In genomic region chr20:8356850-8357249, GRCh38 we compare ENCODE assay signal across 12 cellular contexts.
DNase-seq lines count a peak whose midpoint lies in the region; ATAC-seq, FAIRE-seq and TF ChIP-seq lines count a peak whose summit lies in the region.
"Had no signal": no experiment of that assay in that cellular context is flagged by ENCODE, and none has a peak within 500 bp of the region (broad histone marks: within the 10 kb centered on the region; RNA-seq: fewer than 3 reads in every experiment).

No MANE protein-coding gene starts in this region.

- H3K27me3 ChIP-seq in IMR-90 (ENCODE audit: control insufficient read depth, insufficient read depth, low read length) = no peaks in the 10 kb centered on the region
- no peaks in the 10 kb centered on the region for H3K27me3 ChIP-seq in small intestine (ENCODE audit: control insufficient read depth in 2 of 2, insufficient read depth in 2 of 2, low read length in 2 of 2)
- H3K27me3 ChIP-seq: BE2C had no signal

- no peak overlapping the region for H3K4me2 ChIP-seq in IMR-90 (ENCODE audit: low read depth, low read length)
- H3K4me2 ChIP-seq: A549 had no signal

- TF ChIP-seq CTCF in CD14-positive monocyte (IDR thresholded peaks at IDR 0.05) (no peak), IMR-90 (conservative IDR thresholded peaks at IDR 0.05; ENCODE audit: low read depth, low read length) (no peak)

- DNase-seq in CD14-positive monocyte (ENCODE audit: low spot score) = no peak
- DNase-seq in IMR-90 = no peak
- no peak for DNase-seq in T-helper 17 cell
- no peak for DNase-seq in small intestine
- DNase-seq in NK-92 (lab: John Stamatoyannopoulos, UW; ENCODE audit: unreplicated experiment) = no peak
- no peak for DNase-seq in T1000 (lab: John Stamatoyannopoulos, UW)
- DNase-seq: BE2C; CD4-positive, CD25-positive, alpha-beta regulatory T cell; DMS53; GM23248 had no signal

- no TSS peak for BruUV-seq in IMR-90 (replicated peaks; lab: Mats Ljungman, UMichigan)

- no peak overlapping the region for H3K18ac ChIP-seq in IMR-90 (ENCODE audit: low read depth, low read length)

- no peaks in the 10 kb centered on the region for H3K27me3 Mint-ChIP-seq in CD14-positive monocyte (ENCODE audit: low read depth in 3 of 3)
- no peaks in the 10 kb centered on the region for H3K27me3 Mint-ChIP-seq in T-helper 17 cell
- H3K27me3 Mint-ChIP-seq: CD4-positive, CD25-positive, alpha-beta regulatory T cell had no signal

- H2BK5ac ChIP-seq in IMR-90 (ENCODE audit: low read depth, low read length, poor library complexity, severe bottlenecking) = no peak overlapping the region

- WGBS in IMR-90 (ENCODE audit: extremely low coverage in 2 of 2, insufficient read length in 1 of 2), 2 experiments = no CpG with 5 or more reads among the region's 1 CpG
- 73 to 86% (median 84%) methylated on average over 1 of the region's 1 CpG for WGBS in small intestine, 3 donors

- H2AK5ac ChIP-seq in IMR-90 (ENCODE audit: low read depth, low read length) = no peak overlapping the region

- H2BK20ac ChIP-seq in IMR-90 (ENCODE audit: low read depth, low read length) = no peak overlapping the region

- CTCF ChIA-PET in IMR-90 (lab: Yijun Ruan, JAX) = no interaction called here

- H4K91ac ChIP-seq in IMR-90 (ENCODE audit: insufficient read depth, low read depth, low read length) = no peak overlapping the region

- H2BK120ac ChIP-seq in IMR-90 (ENCODE audit: low read depth, low read length) = no peak overlapping the region

- no peak overlapping the region for H3K14ac ChIP-seq in IMR-90 (replicated peaks; ENCODE audit: low read depth, low read length)

- H4K5ac ChIP-seq in IMR-90 (ENCODE audit: low read depth, low read length) = no peak overlapping the region

- dilution Hi-C loops in IMR-90 (cut with HindIII; ENCODE audit: low sequenced_read_pairs, unreplicated experiment) = no loop called here

- no peak overlapping the region for H2AK9ac ChIP-seq in IMR-90 (replicated peaks; ENCODE audit: low read depth, low read length, poor library complexity)

- H3K9me1 ChIP-seq in IMR-90 (ENCODE audit: insufficient read depth, low read length) = no peaks in the 10 kb centered on the region

- ATAC-seq in IMR-90 (ENCODE audit: low read depth) = no peak
- ATAC-seq in T-helper 17 cell = no peak
- ATAC-seq: A549 had no signal

- no peaks in the 10 kb centered on the region for H3K79me1 ChIP-seq in IMR-90 (ENCODE audit: low read depth in 1 of 2, low read length in 2 of 2)

- H3K27ac ChIP-seq in IMR-90 (ENCODE audit: insufficient read depth, low read length) = no peak overlapping the region
- H3K27ac ChIP-seq in small intestine (ENCODE audit: low read depth in 1 of 2, low read length in 1 of 2) = no peak overlapping the region
- H3K27ac ChIP-seq: A549, GM23248 had no signal

- FAIRE-seq in small intestine (lab: Jason Lieb, UNC) = peak; percentile 44
- FAIRE-seq: A549, H54 had no signal

- H3K36me3 ChIP-seq in IMR-90 (ENCODE audit: control insufficient read depth, insufficient read depth, low read length) (no peaks in the 10 kb centered on the region), small intestine (ENCODE audit: control insufficient read depth in 2 of 2, insufficient read depth in 2 of 2, low read length in 2 of 2) (no peaks in the 10 kb centered on the region)
- H3K36me3 ChIP-seq: BE2C had no signal

- H3K4ac ChIP-seq in IMR-90 (ENCODE audit: low read depth, low read length) = no peak overlapping the region

- peak overlapping the region in 1 of 2 donors; percentile 77 for H3K4me3 Mint-ChIP-seq in CD14-positive monocyte
- H3K4me3 Mint-ChIP-seq in T-helper 17 cell = no peak overlapping the region
- H3K4me3 Mint-ChIP-seq: CD4-positive, CD25-positive, alpha-beta regulatory T cell had no signal

- H3K56ac ChIP-seq in IMR-90 (ENCODE audit: extremely low read depth, insufficient read depth, low read length) = no peak overlapping the region

- H3K9me3 Mint-ChIP-seq in CD14-positive monocyte = peaks cover 0 to 2% (median 0%) of the 10 kb centered on the region in 7 donors
- H3K9me3 Mint-ChIP-seq: CD4-positive, CD25-positive, alpha-beta regulatory T cell had no signal

- H3K23ac ChIP-seq in IMR-90 (ENCODE audit: low read depth, low read length) = no peak overlapping the region

- H3K9me3 ChIP-seq in IMR-90 (ENCODE audit: control insufficient read depth, insufficient read depth, low read length) (no peaks in the 10 kb centered on the region), T-helper 17 cell (ENCODE audit: control insufficient read depth, low read length, poor library complexity, severe bottlenecking) (no peaks in the 10 kb centered on the region), small intestine (ENCODE audit: control insufficient read depth, low read depth) (no peaks in the 10 kb centered on the region)
- H3K9me3 ChIP-seq: A549, BE2C had no signal

- H3K27ac Mint-ChIP-seq in CD14-positive monocyte = peak overlapping the region; percentile 75 to 91 (median 88)
- H3K27ac Mint-ChIP-seq in T-helper 17 cell = peak overlapping the region; percentile 43
- H3K27ac Mint-ChIP-seq: CD4-positive, CD25-positive, alpha-beta regulatory T cell had no signal

- no peak for TF ChIP-seq RAD21 in IMR-90 (IDR thresholded peaks at IDR 0.05; ENCODE audit: low read length)

- H2BK15ac ChIP-seq in IMR-90 (ENCODE audit: low read depth, low read length) = no peak overlapping the region

- peaks cover 58% of the 10 kb centered on the region for H3K4me1 Mint-ChIP-seq in CD14-positive monocyte
- peaks cover 6% of the 10 kb centered on the region for H3K4me1 Mint-ChIP-seq in T-helper 17 cell
- H3K4me1 Mint-ChIP-seq: CD4-positive, CD25-positive, alpha-beta regulatory T cell had no signal

- H2AFZ ChIP-seq in IMR-90 (replicated peaks; ENCODE audit: low read length, poor library complexity) = no peak overlapping the region
- H2AFZ ChIP-seq: GM23248 had no signal

- H3K4me1 ChIP-seq in IMR-90 (ENCODE audit: control insufficient read depth, insufficient read depth, low read length) (no peaks in the 10 kb centered on the region), small intestine (ENCODE audit: control insufficient read depth in 2 of 2, insufficient read depth in 1 of 2, low read depth in 1 of 2, low read length in 1 of 2) (peaks cover 0 to 8% of the 10 kb centered on the region in 2 donors)
- H3K4me1 ChIP-seq: A549 had no signal

- in situ Hi-C loops in IMR-90 (cut with MboI; ENCODE audit: low sequenced_read_pairs) = no loop called here

- no peaks in the 10 kb centered on the region for H4K20me1 ChIP-seq in IMR-90 (ENCODE audit: insufficient read depth, low read length)

- H3K4me3 ChIP-seq in IMR-90 (ENCODE audit: insufficient read depth, low read depth, low read length) (no peak overlapping the region), small intestine (ENCODE audit: low read depth in 1 of 2, low read length in 2 of 2) (no peak overlapping the region)
- H3K4me3 ChIP-seq: A549, GM23248 had no signal

- H3K9ac ChIP-seq in IMR-90 (ENCODE audit: low read depth, low read length) = no peak overlapping the region
- H3K9ac ChIP-seq: GM23248 had no signal

- intact Hi-C loops in CD14-positive monocyte (cut with micrococcal nuclease) (no loop called here), IMR-90 (cut with micrococcal nuclease) (no loop called here)

- H3K36me3 Mint-ChIP-seq in CD14-positive monocyte (peaks cover 0 to 7% of the 10 kb centered on the region in 2 donors), T-helper 17 cell (ENCODE audit: low read depth) (no peaks in the 10 kb centered on the region)
- H3K36me3 Mint-ChIP-seq: CD4-positive, CD25-positive, alpha-beta regulatory T cell had no signal

- H4K8ac ChIP-seq in IMR-90 (ENCODE audit: low read depth in 2 of 2, low read length in 2 of 2) = no peak overlapping the region

- POLR2A ChIA-PET in IMR-90 (lab: Charles Lee; ENCODE audit: unreplicated experiment) = no interaction called here

- no peak for TF ChIP-seq POLR2A in IMR-90 (IDR thresholded peaks at IDR 0.05; ENCODE audit: low read depth, low read length)

TF ChIP-seq in IMR-90, 13 proteins besides CTCF, POLR2A, EP300 and RAD21:
- TF ChIP-seq MAFK (IDR thresholded peaks at IDR 0.05; ENCODE audit: low read depth, low read length) (no peak), CEBPB (IDR thresholded peaks at IDR 0.05; ENCODE audit: low read depth, low read length) (peak; percentile 68), MAZ (IDR thresholded peaks at IDR 0.05; ENCODE audit: borderline replicate concordance, low read depth, low read length) (no peak)
